Comparison of ENCODE assay signal across 8 cellular contexts in the genomic region with DNA sequence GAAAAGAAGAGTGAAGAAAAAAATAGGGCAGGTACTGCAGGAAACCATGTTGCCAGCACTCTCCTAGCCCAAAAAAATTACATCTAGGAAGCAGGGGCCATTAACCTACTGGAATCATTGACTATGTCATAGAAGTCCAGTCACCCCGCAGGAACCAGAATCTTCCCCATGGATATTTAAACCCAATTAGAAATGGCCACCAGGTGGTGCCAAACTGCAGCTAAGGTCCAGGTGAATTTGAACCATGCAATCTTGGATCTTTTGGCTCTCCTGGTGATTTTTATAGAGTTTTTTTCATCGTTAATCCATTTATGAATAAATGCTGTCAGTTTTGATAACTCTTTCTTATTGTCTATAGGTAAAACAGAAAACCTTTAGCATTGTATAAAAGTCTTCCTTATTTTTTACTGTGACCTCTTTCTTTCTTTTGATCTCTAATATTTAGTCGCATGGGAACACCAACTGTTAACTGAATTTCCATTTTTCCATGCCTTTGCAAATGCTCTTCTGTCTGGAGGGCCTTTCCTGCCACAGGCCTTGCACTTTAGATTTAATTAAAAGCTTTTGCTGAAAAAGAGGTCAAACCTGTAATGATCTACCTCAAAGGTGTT.
DNase-seq lines count a peak whose midpoint lies in the region; ATAC-seq and TF ChIP-seq lines count a peak whose summit lies in the region.

No MANE protein-coding gene starts in this region.

- WGBS in upper lobe of left lung, 2 donors, result 44 to 60% methylated on average over 3 of the region's 3 CpGs

- H3K27ac Mint-ChIP-seq in WTC11, result no peak overlapping the region

- TF ChIP-seq CTCF in WTC11 (IDR thresholded peaks at IDR 0.05), result peak; percentile 56
- TF ChIP-seq CTCF in upper lobe of left lung (IDR thresholded peaks at IDR 0.05), result peak in 5 of 6 experiments; percentile 25 to 52 (median 42)

- H3K4me3 Mint-ChIP-seq in WTC11, result no peak overlapping the region

- TF ChIP-seq POLR2A in upper lobe of left lung (IDR thresholded peaks at IDR 0.05), result no peak

- H3K4me1 Mint-ChIP-seq in WTC11, result peaks cover 6% of the 10 kb centered on the region

- no peaks in the 10 kb centered on the region for H3K9me3 ChIP-seq in upper lobe of left lung

- TF ChIP-seq EP300 in upper lobe of left lung (IDR thresholded peaks at IDR 0.05), result no peak

- H3K9me3 Mint-ChIP-seq in WTC11, result no peaks in the 10 kb centered on the region

- no peaks in the 10 kb centered on the region; the same call in 1 of the 2 replicates for H3K27me3 Mint-ChIP-seq in WTC11 (ENCODE audit: low read depth)

- DNase-seq in stimulated activated CD4-positive, alpha-beta T cell treated with anti-CD3 and anti-CD28 coated beads, Interleukin-15, amount 100 ng/mL, for 24 hours, result peak; percentile 32
- no peak for DNase-seq in stimulated activated CD4-positive, alpha-beta T cell treated with anti-CD3 and anti-CD28 coated beads, Interleukin-4, amount 100 ng/mL, for 24 hours
- DNase-seq in HuH-7.5 (ENCODE audit: low spot score) (peak; percentile 20), WTC11 (ENCODE audit: low spot score) (peak; percentile 39), iPS DF 4.7 (ENCODE audit: extremely low read depth, low spot score) (peak; percentile 33), upper lobe of left lung (no peak), 8988T (no peak)

- peak; percentile 61 for ATAC-seq in WTC11
- ATAC-seq in upper lobe of left lung (ENCODE audit: low FRiP score in 2 of 2), result peak in 1 of 2 donors; percentile 51
- no peak for ATAC-seq in GM21447 (IDR thresholded peaks at IDR 0.05; ENCODE audit: unreplicated experiment)

- no peaks in the 10 kb centered on the region for H3K36me3 Mint-ChIP-seq in WTC11

- H3K4me1 ChIP-seq in upper lobe of left lung, result no peaks in the 10 kb centered on the region

- no peak overlapping the region for H3K27ac ChIP-seq in upper lobe of left lung

- H3K36me3 ChIP-seq in upper lobe of left lung, result no peaks in the 10 kb centered on the region

- CTCF ChIA-PET in WTC11 (lab: Charles Lee), result interaction anchor here (1.0 kb wide), 1 partner anchor 237 kb away, joined by 5 read pairs; no protein-coding TSS in a partner anchor

- no peaks in the 10 kb centered on the region for H3K27me3 ChIP-seq in upper lobe of left lung

- POLR2A ChIA-PET in WTC11 (lab: Charles Lee), result no interaction called here

- no peak overlapping the region for H3K4me3 ChIP-seq in upper lobe of left lung

TF ChIP-seq in WTC11, 78 proteins besides CTCF, POLR2A, EP300 and RAD21:
- TF ChIP-seq ZNF416 (CRISPR knock-in tag; IDR thresholded peaks at IDR 0.05), result no peak
- TF ChIP-seq, protein P1, sequence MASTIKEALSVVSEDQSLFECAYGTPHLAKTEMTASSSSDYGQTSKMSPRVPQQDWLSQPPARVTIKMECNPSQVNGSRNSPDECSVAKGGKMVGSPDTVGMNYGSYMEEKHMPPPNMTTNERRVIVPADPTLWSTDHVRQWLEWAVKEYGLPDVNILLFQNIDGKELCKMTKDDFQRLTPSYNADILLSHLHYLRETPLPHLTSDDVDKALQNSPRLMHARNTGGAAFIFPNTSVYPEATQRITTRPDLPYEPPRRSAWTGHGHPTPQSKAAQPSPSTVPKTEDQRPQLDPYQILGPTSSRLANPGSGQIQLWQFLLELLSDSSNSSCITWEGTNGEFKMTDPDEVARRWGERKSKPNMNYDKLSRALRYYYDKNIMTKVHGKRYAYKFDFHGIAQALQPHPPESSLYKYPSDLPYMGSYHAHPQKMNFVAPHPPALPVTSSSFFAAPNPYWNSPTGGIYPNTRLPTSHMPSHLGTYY (CRISPR knock-in tag; IDR thresholded peaks at IDR 0.05), result no peak
- TF ChIP-seq, protein P2, sequence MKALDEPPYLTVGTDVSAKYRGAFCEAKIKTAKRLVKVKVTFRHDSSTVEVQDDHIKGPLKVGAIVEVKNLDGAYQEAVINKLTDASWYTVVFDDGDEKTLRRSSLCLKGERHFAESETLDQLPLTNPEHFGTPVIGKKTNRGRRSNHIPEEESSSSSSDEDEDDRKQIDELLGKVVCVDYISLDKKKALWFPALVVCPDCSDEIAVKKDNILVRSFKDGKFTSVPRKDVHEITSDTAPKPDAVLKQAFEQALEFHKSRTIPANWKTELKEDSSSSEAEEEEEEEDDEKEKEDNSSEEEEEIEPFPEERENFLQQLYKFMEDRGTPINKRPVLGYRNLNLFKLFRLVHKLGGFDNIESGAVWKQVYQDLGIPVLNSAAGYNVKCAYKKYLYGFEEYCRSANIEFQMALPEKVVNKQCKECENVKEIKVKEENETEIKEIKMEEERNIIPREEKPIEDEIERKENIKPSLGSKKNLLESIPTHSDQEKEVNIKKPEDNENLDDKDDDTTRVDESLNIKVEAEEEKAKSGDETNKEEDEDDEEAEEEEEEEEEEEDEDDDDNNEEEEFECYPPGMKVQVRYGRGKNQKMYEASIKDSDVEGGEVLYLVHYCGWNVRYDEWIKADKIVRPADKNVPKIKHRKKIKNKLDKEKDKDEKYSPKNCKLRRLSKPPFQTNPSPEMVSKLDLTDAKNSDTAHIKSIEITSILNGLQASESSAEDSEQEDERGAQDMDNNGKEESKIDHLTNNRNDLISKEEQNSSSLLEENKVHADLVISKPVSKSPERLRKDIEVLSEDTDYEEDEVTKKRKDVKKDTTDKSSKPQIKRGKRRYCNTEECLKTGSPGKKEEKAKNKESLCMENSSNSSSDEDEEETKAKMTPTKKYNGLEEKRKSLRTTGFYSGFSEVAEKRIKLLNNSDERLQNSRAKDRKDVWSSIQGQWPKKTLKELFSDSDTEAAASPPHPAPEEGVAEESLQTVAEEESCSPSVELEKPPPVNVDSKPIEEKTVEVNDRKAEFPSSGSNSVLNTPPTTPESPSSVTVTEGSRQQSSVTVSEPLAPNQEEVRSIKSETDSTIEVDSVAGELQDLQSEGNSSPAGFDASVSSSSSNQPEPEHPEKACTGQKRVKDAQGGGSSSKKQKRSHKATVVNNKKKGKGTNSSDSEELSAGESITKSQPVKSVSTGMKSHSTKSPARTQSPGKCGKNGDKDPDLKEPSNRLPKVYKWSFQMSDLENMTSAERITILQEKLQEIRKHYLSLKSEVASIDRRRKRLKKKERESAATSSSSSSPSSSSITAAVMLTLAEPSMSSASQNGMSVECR (CRISPR knock-in tag; IDR thresholded peaks at IDR 0.05; ENCODE audit: borderline replicate concordance), result no peak
- no peak for TF ChIP-seq ZNF232 (CRISPR knock-in tag; IDR thresholded peaks at IDR 0.05)
- TF ChIP-seq, protein P3, sequence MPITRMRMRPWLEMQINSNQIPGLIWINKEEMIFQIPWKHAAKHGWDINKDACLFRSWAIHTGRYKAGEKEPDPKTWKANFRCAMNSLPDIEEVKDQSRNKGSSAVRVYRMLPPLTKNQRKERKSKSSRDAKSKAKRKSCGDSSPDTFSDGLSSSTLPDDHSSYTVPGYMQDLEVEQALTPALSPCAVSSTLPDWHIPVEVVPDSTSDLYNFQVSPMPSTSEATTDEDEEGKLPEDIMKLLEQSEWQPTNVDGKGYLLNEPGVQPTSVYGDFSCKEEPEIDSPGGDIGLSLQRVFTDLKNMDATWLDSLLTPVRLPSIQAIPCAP (CRISPR knock-in tag; IDR thresholded peaks at IDR 0.05), result no peak
- TF ChIP-seq, protein P4, sequence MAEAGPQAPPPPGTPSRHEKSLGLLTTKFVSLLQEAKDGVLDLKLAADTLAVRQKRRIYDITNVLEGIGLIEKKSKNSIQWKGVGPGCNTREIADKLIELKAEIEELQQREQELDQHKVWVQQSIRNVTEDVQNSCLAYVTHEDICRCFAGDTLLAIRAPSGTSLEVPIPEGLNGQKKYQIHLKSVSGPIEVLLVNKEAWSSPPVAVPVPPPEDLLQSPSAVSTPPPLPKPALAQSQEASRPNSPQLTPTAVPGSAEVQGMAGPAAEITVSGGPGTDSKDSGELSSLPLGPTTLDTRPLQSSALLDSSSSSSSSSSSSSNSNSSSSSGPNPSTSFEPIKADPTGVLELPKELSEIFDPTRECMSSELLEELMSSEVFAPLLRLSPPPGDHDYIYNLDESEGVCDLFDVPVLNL (CRISPR knock-in tag; IDR thresholded peaks at IDR 0.05; ENCODE audit: borderline replicate concordance, low read depth), result no peak
- no peak for TF ChIP-seq EMX1 (CRISPR knock-in tag; IDR thresholded peaks at IDR 0.05)

Comparison
In these comparisons a context has a peak if more than half of its experiments do, and no peak if none do; other contexts are left out.
1. DNase-seq: peak in stimulated activated CD4-positive, alpha-beta T cell treated with anti-CD3 and anti-CD28 coated beads, Interleukin-15, amount 100 ng/mL, for 24 hours (single experiment), HuH-7.5 (single experiment), WTC11 (single experiment) and iPS DF 4.7 (single experiment); none in stimulated activated CD4-positive, alpha-beta T cell treated with anti-CD3 and anti-CD28 coated beads, Interleukin-4, amount 100 ng/mL, for 24 hours (single experiment), upper lobe of left lung (0 of 2) and 8988T (single experiment).